24 cellular contexts compared by ENCODE assay signal in the genomic region with DNA sequence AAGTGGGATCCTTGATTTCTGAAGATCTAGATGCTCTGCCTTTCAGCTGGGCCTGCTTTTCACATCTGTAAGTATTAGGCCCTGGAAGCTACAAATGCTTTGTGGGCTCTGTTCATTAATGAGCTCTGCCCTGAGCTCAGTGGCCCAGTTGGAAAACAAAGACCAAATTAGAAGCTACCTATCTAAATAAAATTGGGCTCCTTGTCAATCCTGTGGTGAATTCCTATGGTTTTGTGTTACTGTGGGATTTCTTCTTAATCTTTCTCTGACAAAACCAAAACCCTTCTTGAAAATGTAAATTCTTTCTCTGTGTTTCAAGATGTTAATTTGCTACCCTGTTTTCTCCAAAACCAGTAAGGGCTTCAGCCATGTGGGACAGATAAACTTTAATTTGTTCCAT.
DNase-seq lines count a peak whose midpoint lies in the region; ATAC-seq and TF ChIP-seq lines count a peak whose summit lies in the region.
"Had no signal": no experiment of that assay in that cellular context is flagged by ENCODE, and none has a peak within 500 bp of the region (broad histone marks: within the 10 kb centered on the region; RNA-seq: fewer than 3 reads in every experiment).

No MANE protein-coding gene starts in this region.

- no peaks in the 10 kb centered on the region for H3K4me1 ChIP-seq in GM23338 (ENCODE audit: insufficient read depth)
- H3K4me1 ChIP-seq in PC-3 (ENCODE audit: insufficient read depth, low read length) = peaks cover 14% of the 10 kb centered on the region
- H3K4me1 ChIP-seq in endodermal cell (ENCODE audit: control insufficient read depth, insufficient read depth, low read length) = peaks cover 10% of the 10 kb centered on the region
- H3K4me1 ChIP-seq in osteoblast (ENCODE audit: insufficient read depth, low read length) = peaks cover 21% of the 10 kb centered on the region
- H3K4me1 ChIP-seq: gastroesophageal sphincter, lower lobe of right lung had no signal

- H3K27me3 Mint-ChIP-seq in GM23338 (ENCODE audit: insufficient read depth, low read depth, poor library complexity) = peaks cover 4% of the 10 kb centered on the region
- H3K27me3 Mint-ChIP-seq in endodermal cell (ENCODE audit: insufficient read depth) = no peaks in the 10 kb centered on the region
- H3K27me3 Mint-ChIP-seq: stimulated activated naive B cell treated with anti-CD40 and anti-IgM and Interleukin-4, amounts not matched to agents 10 μg/mL and 1 μg/mL and 100 μg/mL, for 72 hours had no signal

- H3K27ac ChIP-seq in GM23338 (ENCODE audit: low read depth) (no peak overlapping the region), PC-3 (ENCODE audit: low read length) (peak overlapping the region; percentile 26; the same call in 1 of the 2 replicates), endodermal cell (ENCODE audit: low read depth, low read length) (peak overlapping the region; percentile 74), osteoblast (ENCODE audit: low read depth, low read length) (peak overlapping the region; percentile 92)
- H3K27ac ChIP-seq: gastroesophageal sphincter, HL-60, lower lobe of right lung, neutrophil, thoracic aorta had no signal

- H3K4me2 ChIP-seq in GM23338 (no peak overlapping the region), PC-3 (ENCODE audit: low read length) (no peak overlapping the region), osteoblast (ENCODE audit: insufficient read depth, low read length) (peak overlapping the region; percentile 25)

- H3K36me3 ChIP-seq in GM23338 (ENCODE audit: insufficient read depth) (no peaks in the 10 kb centered on the region), PC-3 (ENCODE audit: low read depth, low read length) (no peaks in the 10 kb centered on the region), endodermal cell (ENCODE audit: control insufficient read depth, insufficient read depth, low read length) (no peaks in the 10 kb centered on the region), osteoblast (ENCODE audit: insufficient read depth, low read length) (no peaks in the 10 kb centered on the region)
- H3K36me3 ChIP-seq: gastroesophageal sphincter, lower lobe of right lung, neutrophil, thoracic aorta had no signal

- H3K9me2 ChIP-seq in GM23338 (ENCODE audit: insufficient read depth) (0 out of 2 replicates have a peak, but pooled peaks cover 4% of the 10 kb centered on the region), PC-3 (replicated peaks; ENCODE audit: low read length) (no peaks in the 10 kb centered on the region)

- H3K36me3 Mint-ChIP-seq in GM23338 (ENCODE audit: low read depth) = peaks cover 4% of the 10 kb centered on the region; the same call in 2 of the 3 replicates
- peaks cover 3% of the 10 kb centered on the region for H3K36me3 Mint-ChIP-seq in endodermal cell (ENCODE audit: low read depth)
- H3K36me3 Mint-ChIP-seq: CD8-positive, alpha-beta memory T cell; stimulated activated naive B cell treated with anti-CD40 and anti-IgM and Interleukin-4, amounts not matched to agents 10 μg/mL and 1 μg/mL and 100 μg/mL, for 72 hours had no signal

- H3K9ac ChIP-seq in PC-3 (ENCODE audit: low read length) = no peak overlapping the region
- H3K9ac ChIP-seq in endodermal cell (ENCODE audit: extremely low read depth, low read length, poor library complexity, severe bottlenecking) = peak overlapping the region; percentile 45

- peaks cover 3% of the 10 kb centered on the region; the same call in 2 of the 3 replicates for H3K9me3 Mint-ChIP-seq in GM23338
- H3K9me3 Mint-ChIP-seq in endodermal cell = peaks cover 4% of the 10 kb centered on the region
- H3K9me3 Mint-ChIP-seq: CD8-positive, alpha-beta memory T cell; stimulated activated naive B cell treated with anti-CD40 and anti-IgM and Interleukin-4, amounts not matched to agents 10 μg/mL and 1 μg/mL and 100 μg/mL, for 72 hours had no signal

- no peak for DNase-seq in GM23338 (ENCODE audit: low spot score)
- DNase-seq in PC-3 = no peak
- DNase-seq in endodermal cell = no peak
- no peak for DNase-seq in osteoblast (ENCODE audit: insufficient read length, low spot score, missing footprints)
- no peak for DNase-seq in KBM-7
- no peak for DNase-seq in AML-193 (lab: John Stamatoyannopoulos, UW)
- DNase-seq in COR-L47 (lab: John Stamatoyannopoulos, UW) = no peak
- DNase-seq in amygdala (lab: John Stamatoyannopoulos, UW) = no peak
- DNase-seq: activated CD4-positive, CD25-positive, alpha-beta regulatory T cell treated with anti-CD3 and anti-CD28 coated beads, Interleukin-2, amount 50 U/mL, for 72 hours; activated naive CD4-positive, alpha-beta T cell treated with Interleukin-2 at 50 U/mL for 16 hours; activated T-cell treated with anti-CD3 and anti-CD28 coated beads, Interleukin-2, amount 50 U/mL, for 1 hour; CD8-positive, alpha-beta memory T cell; effector CD4-positive, alpha-beta T cell; GF-D8; kidney; lower lobe of right lung; NCI-H1694; NCI-H748 treated with DMSO at 0.1 percent for 48 hours; Right ventricle myocardium superior; stimulated activated naive B cell treated with anti-CD40 and anti-IgM and Interleukin-4, amounts not matched to agents 10 μg/mL and 1 μg/mL and 100 μg/mL, for 72 hours had no signal

- H4K20me1 ChIP-seq in GM23338 (replicated peaks; ENCODE audit: insufficient read depth) = no peaks in the 10 kb centered on the region
- no peaks in the 10 kb centered on the region for H4K20me1 ChIP-seq in PC-3 (ENCODE audit: low read length)
- no peaks in the 10 kb centered on the region for H4K20me1 ChIP-seq in osteoblast (ENCODE audit: insufficient read depth, low read length)

- H2AFZ ChIP-seq in GM23338 = peak overlapping the region; percentile 80
- H2AFZ ChIP-seq in PC-3 (ENCODE audit: low read length) = 0 out of 2 replicates have a peak overlapping the region, but pooled peaks have one; percentile 9
- peak overlapping the region; percentile 12 for H2AFZ ChIP-seq in osteoblast (ENCODE audit: low read length)

- H3F3A ChIP-seq in GM23338 (replicated peaks; ENCODE audit: low read depth) (no peaks in the 10 kb centered on the region), PC-3 (ENCODE audit: low read length, unreplicated experiment) (no peaks in the 10 kb centered on the region)

- in situ Hi-C loops in KBM-7 (cut with MboI; ENCODE audit: low pct_unique_long_range_greater_than_20kb, low sequenced_read_pairs) = no loop called here

- no TSS peak for BruUV-seq in PC-3 (replicated peaks; lab: Mats Ljungman, UMichigan)

- H3K27ac Mint-ChIP-seq in GM23338 = no peak overlapping the region; the same call in 1 of the 2 replicates
- H3K27ac Mint-ChIP-seq in endodermal cell = peak overlapping the region; percentile 98
- H3K27ac Mint-ChIP-seq: stimulated activated naive B cell treated with anti-CD40 and anti-IgM and Interleukin-4, amounts not matched to agents 10 μg/mL and 1 μg/mL and 100 μg/mL, for 72 hours had no signal

- H3K4me3 ChIP-seq in GM23338 (no peak overlapping the region), PC-3 (ENCODE audit: low read length) (no peak overlapping the region), endodermal cell (ENCODE audit: low read length) (peak overlapping the region; percentile 62), osteoblast (ENCODE audit: insufficient read depth, low read length) (no peak overlapping the region)
- H3K4me3 ChIP-seq: gastroesophageal sphincter, lower lobe of right lung, thoracic aorta had no signal

- H3K9me3 ChIP-seq in PC-3 (ENCODE audit: low read length) (no peaks in the 10 kb centered on the region), endodermal cell (ENCODE audit: control insufficient read depth, low read length) (peaks cover 7% of the 10 kb centered on the region), osteoblast (ENCODE audit: low read depth, low read length) (no peaks in the 10 kb centered on the region)
- H3K9me3 ChIP-seq: gastroesophageal sphincter, lower lobe of right lung, neutrophil, thoracic aorta had no signal

- POLR2A ChIA-PET in PC-3 (lab: Charles Lee; ENCODE audit: unreplicated experiment) = no interaction called here

- H3K4me3 Mint-ChIP-seq in GM23338 = no peak overlapping the region; the same call in 2 of the 3 replicates
- peak overlapping the region; percentile 35 for H3K4me3 Mint-ChIP-seq in endodermal cell
- H3K4me3 Mint-ChIP-seq: CD8-positive, alpha-beta memory T cell; stimulated activated naive B cell treated with anti-CD40 and anti-IgM and Interleukin-4, amounts not matched to agents 10 μg/mL and 1 μg/mL and 100 μg/mL, for 72 hours had no signal

- no peak for TF ChIP-seq CTCF in GM23338 (conservative IDR thresholded peaks at IDR 0.05; ENCODE audit: low read depth in 2 of 2)
- TF ChIP-seq CTCF in PC-3 (conservative IDR thresholded peaks at IDR 0.05; ENCODE audit: low read depth, low read length) = no peak
- no peak for TF ChIP-seq CTCF in endodermal cell (conservative IDR thresholded peaks at IDR 0.05)
- no peak for TF ChIP-seq CTCF in osteoblast (IDR thresholded peaks at IDR 0.05; ENCODE audit: extremely low read depth, low read depth, low read length)

- peak; percentile 16; the same call in 2 of the 3 replicates for ATAC-seq in GM23338
- no peak for ATAC-seq in PC-3
- ATAC-seq: gastroesophageal sphincter, lower lobe of right lung had no signal

- CTCF ChIA-PET in PC-3 (lab: Charles Lee) = no interaction called here

- H3K27me3 ChIP-seq in GM23338 (ENCODE audit: insufficient read depth) (no peaks in the 10 kb centered on the region), PC-3 (ENCODE audit: low read length) (peaks cover 7% of the 10 kb centered on the region; the same call in 1 of the 2 replicates), endodermal cell (ENCODE audit: control insufficient read depth, insufficient read depth, low read length, poor library complexity, severe bottlenecking) (no peaks in the 10 kb centered on the region), osteoblast (ENCODE audit: insufficient read depth, low read length) (no peaks in the 10 kb centered on the region)
- H3K27me3 ChIP-seq: gastroesophageal sphincter, neutrophil had no signal

- H3K4me1 Mint-ChIP-seq in GM23338 (peaks cover 17% of the 10 kb centered on the region), endodermal cell (peaks cover 49% of the 10 kb centered on the region)
- H3K4me1 Mint-ChIP-seq: CD8-positive, alpha-beta memory T cell had no signal

- no peaks in the 10 kb centered on the region for H3K79me2 ChIP-seq in GM23338 (replicated peaks; ENCODE audit: insufficient read depth)
- no peaks in the 10 kb centered on the region for H3K79me2 ChIP-seq in PC-3 (ENCODE audit: low read length)
- H3K79me2 ChIP-seq in osteoblast (ENCODE audit: insufficient read depth, low read length) = no peaks in the 10 kb centered on the region

- intact Hi-C loops in PC-3 (cut with micrococcal nuclease) = no loop called here

Comparison
In these comparisons a context has a peak if more than half of its experiments do, and no peak if none do; other contexts are left out.
1. H2AFZ ChIP-seq: peak in every context shown above with its lines; median percentile 80 in GM23338; 12 in osteoblast; 9 in PC-3.